ENCODE assay signal across 27 cellular contexts in the genomic region with DNA sequence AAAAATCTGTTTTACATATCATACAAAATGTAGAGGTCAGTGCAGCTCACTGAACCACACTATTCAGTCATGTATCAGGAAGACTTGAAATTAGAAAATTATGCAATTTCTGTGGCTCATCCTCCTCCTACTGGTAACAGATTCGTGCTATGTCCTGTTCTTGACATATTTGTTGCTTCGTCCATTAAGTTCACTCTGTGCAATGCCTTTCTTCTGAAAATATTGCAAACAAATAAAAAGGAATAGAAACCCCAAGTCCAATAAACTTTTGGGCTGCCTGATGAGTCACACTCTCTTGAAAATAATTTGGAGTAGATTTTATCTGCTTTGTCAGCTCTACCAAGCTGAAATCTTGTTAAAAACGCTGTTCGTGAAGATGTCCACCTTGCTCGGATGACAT.
DNase-seq lines count a peak whose midpoint lies in the region; ATAC-seq, FAIRE-seq and TF ChIP-seq lines count a peak whose summit lies in the region.
"Had no signal": no experiment of that assay in that cellular context is flagged by ENCODE, and none has a peak within 500 bp of the region (broad histone marks: within the 10 kb centered on the region; RNA-seq: fewer than 3 reads in every experiment).

No MANE protein-coding gene starts in this region.

- FAIRE-seq in K562 (lab: Jason Lieb, UNC): no peak
- FAIRE-seq: G401.6, GM18507, H1, HTR-8/SVneo, RCC 7860 had no signal

- BruUV-seq in K562 (replicated peaks; lab: Mats Ljungman, UMichigan) (no TSS peak), A673 (replicated peaks; lab: Mats Ljungman, UMichigan) (no TSS peak)

- TF ChIP-seq POLR2A in NB4 (IDR thresholded peaks at IDR 0.05; ENCODE audit: extremely low read depth, insufficient read length) (no peak), K562 (conservative IDR thresholded peaks at IDR 0.05) (no peak)

- no peak overlapping the region for H3K9ac ChIP-seq in K562 (ENCODE audit: insufficient read depth in 1 of 2, low read depth in 2 of 2, low read length in 2 of 2)
- no peak overlapping the region for H3K9ac ChIP-seq in GM23248
- H3K9ac ChIP-seq: KMS-11 had no signal

- H3K27me3 Mint-ChIP-seq in activated CD4-positive, alpha-beta T cell treated with anti-CD3 and anti-CD28 coated beads, Interleukin-2, amount 10 ng/mL, durations not matched to agents 24 days and 14 days: no peaks in the 10 kb centered on the region
- H3K27me3 Mint-ChIP-seq: CD4-positive, alpha-beta memory T cell had no signal

- POLR2A ChIA-PET in K562 (lab: Yijun Ruan, JAX) (no interaction called here), A673 (lab: Charles Lee; ENCODE audit: low non-redundant PET) (no interaction called here)

- no peaks in the 10 kb centered on the region for H4K20me1 ChIP-seq in K562 (replicated peaks; ENCODE audit: control insufficient read depth, insufficient read depth, low read length)
- H4K20me1 ChIP-seq in GM23248 (ENCODE audit: insufficient read depth): no peaks in the 10 kb centered on the region

- in situ Hi-C loops in K562 (cut with MboI) (no loop called here), GM23248 (cut with MboI) (no loop called here)

- no peaks in the 10 kb centered on the region for H3F3A ChIP-seq in GM23248 (ENCODE audit: insufficient read depth)

- no peaks in the 10 kb centered on the region for H3K27me3 ChIP-seq in K562 (ENCODE audit: control insufficient read depth in 2 of 2, insufficient read depth in 2 of 2, low read length in 2 of 2)
- H3K27me3 ChIP-seq in GM23248 (replicated peaks; ENCODE audit: insufficient read depth): no peaks in the 10 kb centered on the region
- no peaks in the 10 kb centered on the region for H3K27me3 ChIP-seq in A673 (replicated peaks; ENCODE audit: insufficient read depth, low read depth, low read length, poor library complexity)
- H3K27me3 ChIP-seq: BE2C, SJSA1 had no signal

- no peaks in the 10 kb centered on the region for H3K36me3 ChIP-seq in K562 (ENCODE audit: control insufficient read depth, insufficient read depth, low read length)
- H3K36me3 ChIP-seq in GM23248 (ENCODE audit: low read depth): peaks cover 8% of the 10 kb centered on the region
- peaks cover 8% of the 10 kb centered on the region for H3K36me3 ChIP-seq in A673 (ENCODE audit: insufficient read depth, low read length, poor library complexity, severe bottlenecking)

- no peak for ATAC-seq in K562
- ATAC-seq in stimulated activated effector memory CD8-positive, alpha-beta T cell treated with anti-CD3 and anti-CD28 coated beads, Interleukin-12 subunit alpha, Interleukin-12 subunit beta, amount 100 ng/mL, for 72 hours: no peak
- ATAC-seq: HCT116 had no signal

- no peak for TF ChIP-seq EP300 in K562 (IDR thresholded peaks at IDR 0.05; ENCODE audit: low read length)

- H2AFZ ChIP-seq in K562 (ENCODE audit: low read depth, low read length) (no peak overlapping the region), GM23248 (no peak overlapping the region)

- WGBS in K562 (ENCODE audit: insufficient coverage, low coverage, missing lambda C conversion rate): 5% methylated on average over 5 of the region's 5 CpGs
- WGBS in GM23248 (ENCODE audit: low coverage in 1 of 2, low lambda C conversion rate in 2 of 2, missing lambda C conversion rate in 2 of 2), 2 experiments: 73 to 76% methylated on average over 5 of the region's 5 CpGs

- peak; percentile 13 for DNase-seq in NOMO-1 treated with DMSO at 0.1 percent for 48 hours (lab: John Stamatoyannopoulos, UW; ENCODE audit: unreplicated experiment)
- no peak for DNase-seq in NOMO-1 treated with dmso at 0.1 percent for 144 hours (lab: John Stamatoyannopoulos, UW; ENCODE audit: unreplicated experiment)
- DNase-seq in NB4 (ENCODE audit: low read depth): peak; percentile 14
- no peak for DNase-seq in K562 (ENCODE audit: extremely low read depth in 1 of 4, low spot score in 3 of 4)
- no peak for DNase-seq in stimulated activated effector memory CD8-positive, alpha-beta T cell treated with anti-CD3 and anti-CD28 coated beads, Interleukin-12 subunit alpha, Interleukin-12 subunit beta, amount 100 ng/mL, for 72 hours (ENCODE audit: low spot score in 2 of 2)
- DNase-seq in GM23248: no peak
- DNase-seq in A673 (ENCODE audit: low spot score): no peak
- DNase-seq in activated CD4-positive, alpha-beta T cell treated with anti-CD3 and anti-CD28 coated beads, Interleukin-2, amount 10 ng/mL, durations not matched to agents 24 days and 14 days: no peak
- DNase-seq: 8988T; BE2C; Caco-2; CD4-positive, alpha-beta memory T cell; DMS 273 treated with DMSO at 0.1 percent for 48 hours; NCI-H1092 treated with DMSO at 0.1 percent for 48 hours; NCI-H146; NCI-H2029; NCI-H2227 treated with DMSO at 0.1 percent for 48 hours; NCI-H510A treated with DMSO at 0.1 percent for 48 hours; NCI-H748 treated with DMSO at 0.1 percent for 48 hours had no signal

- H3K4me2 ChIP-seq in K562 (ENCODE audit: insufficient read depth, low read length) (no peak overlapping the region), GM23248 (ENCODE audit: unreplicated experiment) (no peak overlapping the region)
- H3K4me2 ChIP-seq: KMS-11 had no signal

- CTCF ChIA-PET in K562 (lab: Yijun Ruan, JAX; ENCODE audit: low intra/inter-chr PET ratio): no interaction called here
- CTCF ChIA-PET in A673 (lab: Charles Lee): no interaction called here

- peaks cover 100% of the 10 kb centered on the region for H3K36me3 Mint-ChIP-seq in stimulated activated effector memory CD8-positive, alpha-beta T cell treated with anti-CD3 and anti-CD28 coated beads, Interleukin-12 subunit alpha, Interleukin-12 subunit beta, amount 100 ng/mL, for 72 hours
- H3K36me3 Mint-ChIP-seq in activated CD4-positive, alpha-beta T cell treated with anti-CD3 and anti-CD28 coated beads, Interleukin-2, amount 10 ng/mL, durations not matched to agents 24 days and 14 days (ENCODE audit: low read depth): peaks cover 59% of the 10 kb centered on the region

- no peak for TF ChIP-seq CTCF in NB4 (IDR thresholded peaks at IDR 0.05; ENCODE audit: low read depth, low read length)
- no peak for TF ChIP-seq CTCF in K562 (IDR thresholded peaks at IDR 0.05 in 2 of 3, conservative IDR thresholded peaks at IDR 0.05 in 1 of 3; ENCODE audit: insufficient read depth in 2 of 3, low read depth in 1 of 3, low read length in 3 of 3)
- TF ChIP-seq CTCF in A673 (conservative IDR thresholded peaks at IDR 0.05; ENCODE audit: low read depth, low read length): no peak

- H3K4me1 ChIP-seq in K562 (replicated peaks in 1 of 2; ENCODE audit: control insufficient read depth in 2 of 2, insufficient read depth in 2 of 2, low read length in 2 of 2): no peaks in the 10 kb centered on the region
- H3K4me1 ChIP-seq in GM23248 (ENCODE audit: insufficient read depth): no peaks in the 10 kb centered on the region
- peaks cover 12% of the 10 kb centered on the region for H3K4me1 ChIP-seq in A673 (ENCODE audit: insufficient read depth, low read length, poor library complexity, severe bottlenecking)
- H3K4me1 ChIP-seq: Caco-2, SJSA1 had no signal

- H3K9me1 ChIP-seq in K562 (ENCODE audit: control insufficient read depth, insufficient read depth, low read length): no peaks in the 10 kb centered on the region

- no peak for TF ChIP-seq RAD21 in K562 (CRISPR knock-in tag; conservative IDR thresholded peaks at IDR 0.05 in 1 of 2, IDR thresholded peaks at IDR 0.05 in 1 of 2)

- no peaks in the 10 kb centered on the region for H3K9me3 Mint-ChIP-seq in stimulated activated effector memory CD8-positive, alpha-beta T cell treated with anti-CD3 and anti-CD28 coated beads, Interleukin-12 subunit alpha, Interleukin-12 subunit beta, amount 100 ng/mL, for 72 hours
- no peaks in the 10 kb centered on the region for H3K9me3 Mint-ChIP-seq in activated CD4-positive, alpha-beta T cell treated with anti-CD3 and anti-CD28 coated beads, Interleukin-2, amount 10 ng/mL, durations not matched to agents 24 days and 14 days

- peak overlapping the region; percentile 30 for H3K27ac Mint-ChIP-seq in stimulated activated effector memory CD8-positive, alpha-beta T cell treated with anti-CD3 and anti-CD28 coated beads, Interleukin-12 subunit alpha, Interleukin-12 subunit beta, amount 100 ng/mL, for 72 hours
- no peak overlapping the region for H3K27ac Mint-ChIP-seq in activated CD4-positive, alpha-beta T cell treated with anti-CD3 and anti-CD28 coated beads, Interleukin-2, amount 10 ng/mL, durations not matched to agents 24 days and 14 days

- no peaks in the 10 kb centered on the region for H3K9me3 ChIP-seq in K562 (replicated peaks; ENCODE audit: control insufficient read depth, insufficient read depth, low read depth, low read length)
- H3K9me3 ChIP-seq in GM23248 (ENCODE audit: low read depth): no peaks in the 10 kb centered on the region
- no peaks in the 10 kb centered on the region for H3K9me3 ChIP-seq in A673 (ENCODE audit: low read depth, low read length, poor library complexity, severe bottlenecking)
- H3K9me3 ChIP-seq: BE2C, Caco-2, SJSA1 had no signal

- H3K4me1 Mint-ChIP-seq in stimulated activated effector memory CD8-positive, alpha-beta T cell treated with anti-CD3 and anti-CD28 coated beads, Interleukin-12 subunit alpha, Interleukin-12 subunit beta, amount 100 ng/mL, for 72 hours: peaks cover 13% of the 10 kb centered on the region
- H3K4me1 Mint-ChIP-seq in activated CD4-positive, alpha-beta T cell treated with anti-CD3 and anti-CD28 coated beads, Interleukin-2, amount 10 ng/mL, durations not matched to agents 24 days and 14 days: peaks cover 4% of the 10 kb centered on the region
- H3K4me1 Mint-ChIP-seq: CD4-positive, alpha-beta memory T cell had no signal

- H3K27ac ChIP-seq in K562 (ENCODE audit: extremely low read depth, low read depth, low read length): no peak overlapping the region
- H3K27ac ChIP-seq in GM23248: no peak overlapping the region
- H3K27ac ChIP-seq in A673 (ENCODE audit: low read depth, low read length, poor library complexity, severe bottlenecking): no peak overlapping the region
- H3K27ac ChIP-seq: KMS-11, SJSA1 had no signal

- intact Hi-C loops in K562 (cut with micrococcal nuclease): no loop called here
- intact Hi-C loops in A673 (cut with micrococcal nuclease; ENCODE audit: unreplicated experiment): no loop called here
- intact Hi-C loops in activated CD4-positive, alpha-beta T cell treated with anti-CD3 and anti-CD28 coated beads, Interleukin-2, amount 10 ng/mL, durations not matched to agents 24 days and 14 days (cut with micrococcal nuclease): no loop called here

- no peak overlapping the region for H3K4me3 ChIP-seq in NB4 (ENCODE audit: low read depth, low read length)
- H3K4me3 ChIP-seq in K562: no peak overlapping the region
- no peak overlapping the region for H3K4me3 ChIP-seq in GM23248
- no peak overlapping the region for H3K4me3 ChIP-seq in A673 (ENCODE audit: low read depth, low read length, poor library complexity, severe bottlenecking)
- H3K4me3 ChIP-seq: SJSA1 had no signal

- H3K9me2 ChIP-seq in GM23248 (ENCODE audit: insufficient read depth): no peaks in the 10 kb centered on the region

- no peaks in the 10 kb centered on the region for H3K79me2 ChIP-seq in K562 (ENCODE audit: control insufficient read depth, insufficient read depth, low read length)
- no peaks in the 10 kb centered on the region for H3K79me2 ChIP-seq in GM23248 (ENCODE audit: insufficient read depth)

- H3K4me3 Mint-ChIP-seq in stimulated activated effector memory CD8-positive, alpha-beta T cell treated with anti-CD3 and anti-CD28 coated beads, Interleukin-12 subunit alpha, Interleukin-12 subunit beta, amount 100 ng/mL, for 72 hours: no peak overlapping the region
- H3K4me3 Mint-ChIP-seq in activated CD4-positive, alpha-beta T cell treated with anti-CD3 and anti-CD28 coated beads, Interleukin-2, amount 10 ng/mL, durations not matched to agents 24 days and 14 days: no peak overlapping the region
- H3K4me3 Mint-ChIP-seq: CD4-positive, alpha-beta memory T cell had no signal

Comparison
In these comparisons a context has a peak if more than half of its experiments do, and no peak if none do; other contexts are left out.
1. DNase-seq: peak in NOMO-1 treated with DMSO at 0.1 percent for 48 hours (single experiment) and NB4 (single experiment); none in NOMO-1 treated with dmso at 0.1 percent for 144 hours (single experiment), K562 (0 of 4), stimulated activated effector memory CD8-positive, alpha-beta T cell treated with anti-CD3 and anti-CD28 coated beads, Interleukin-12 subunit alpha, Interleukin-12 subunit beta, amount 100 ng/mL, for 72 hours (0 of 2), GM23248 (single experiment), A673 (single experiment) and activated CD4-positive, alpha-beta T cell treated with anti-CD3 and anti-CD28 coated beads, Interleukin-2, amount 10 ng/mL, durations not matched to agents 24 days and 14 days (single experiment).